Comparison of ENCODE assay signal across 8 cellular contexts in genomic region chr5:73498057-73498992, GRCh38. TPM values are rescaled to one million over a fixed set of nuclear protein-coding genes. Genes with fewer than 3 reads are reported as not detected.
DNase-seq lines count a peak whose midpoint lies in the region; ATAC-seq and TF ChIP-seq lines count a peak whose summit lies in the region.

TSS of gene BTF3 (plus strand) at chr5:73498442. CDS start at chr5:73498668, 226 bp downstream.

- H3K36me3 ChIP-seq in NT2/D1 (ENCODE audit: insufficient read depth, insufficient read length, low read length): peaks cover 44% of the 10 kb centered on the region

- H3K4me1 ChIP-seq in NT2/D1 (ENCODE audit: insufficient read depth, insufficient read length): no peaks in the 10 kb centered on the region

- H3K4me1 Mint-ChIP-seq in mesothelial cell of epicardium: peaks cover 33% of the 10 kb centered on the region

- peaks cover 2% of the 10 kb centered on the region for H3K27me3 Mint-ChIP-seq in mesothelial cell of epicardium (ENCODE audit: low read depth)

- H3K9me3 Mint-ChIP-seq in mesothelial cell of epicardium: no peaks in the 10 kb centered on the region

- DNase-seq in COR-L47 (lab: John Stamatoyannopoulos, UW) (peak; percentile 94), HUDEP-2 (lab: John Stamatoyannopoulos, UW; ENCODE audit: unreplicated experiment in 76 of 76) (peak; percentile 32 to 94 (median 88)), NT2/D1 (ENCODE audit: low read depth, low spot score) (peak; percentile 80), mesothelial cell of epicardium (ENCODE audit: low spot score in 2 of 2, unreplicated experiment in 2 of 2) (peak; percentile 87 to 93)
- peak; percentile 86 for DNase-seq in activated CD8-positive, alpha-beta memory T cell treated with anti-CD3 and anti-CD28 coated beads, Interleukin-2, amount 50 U/mL, for 1 hour (ENCODE audit: extremely low read depth)
- peak; percentile 89 to 91 for DNase-seq in stimulated activated CD8-positive, alpha-beta memory T cell treated with anti-CD3 and anti-CD28 coated beads, Interleukin-15, amount 100 ng/mL, for 48 hours (ENCODE audit: low read depth in 2 of 2)

- TF ChIP-seq CTCF in mesothelial cell of epicardium (IDR thresholded peaks at IDR 0.05; ENCODE audit: unreplicated experiment): no peak

- H3K27me3 ChIP-seq in NT2/D1 (ENCODE audit: insufficient read depth, insufficient read length): no peaks in the 10 kb centered on the region

- H3K4me3 ChIP-seq in NT2/D1 (ENCODE audit: insufficient read length, low read depth): peak within 1 kb of the TSS; percentile 94

- no peaks in the 10 kb centered on the region for H3K9me3 ChIP-seq in NT2/D1 (ENCODE audit: insufficient read depth, low read length)

- H3K4me3 Mint-ChIP-seq in mesothelial cell of epicardium: peak within 1 kb of the TSS; percentile 98

- H3K36me3 Mint-ChIP-seq in mesothelial cell of epicardium: peaks cover 22% of the 10 kb centered on the region

- in situ Hi-C loops in endometrial microvascular endothelial cells (cut with HindIII; ENCODE audit: inconsistent ontology term, low pct_unique_long_range_greater_than_20kb, low sequenced_read_pairs): no loop called here

- H3K9ac ChIP-seq in NT2/D1 (ENCODE audit: insufficient read length, low read depth): peak within 1 kb of the TSS; percentile 99

- peak; percentile 94 for ATAC-seq in GM21381 (IDR thresholded peaks at IDR 0.05; ENCODE audit: unreplicated experiment)

- peak within 1 kb of the TSS; percentile 100 for H3K27ac Mint-ChIP-seq in mesothelial cell of epicardium

RNA-seq across cellular contexts. Expression of gene BTF3, which starts in this region (rescaled TPM):
- total RNA-seq in endometrial microvascular endothelial cells (ENCODE audit: inconsistent ontology term): 527 TPM
- total RNA-seq in mesothelial cell of epicardium: 641 to 666 TPM (median 655 TPM) in 3 replicates

Comparison
In these comparisons a context has a peak if more than half of its experiments do, and no peak if none do; other contexts are left out.
1. Peak in every context shown above with its lines: DNase-seq, ATAC-seq and H3K4me3 ChIP-seq.